1 cellular context compared by ENCODE assay signal in the genomic region with DNA sequence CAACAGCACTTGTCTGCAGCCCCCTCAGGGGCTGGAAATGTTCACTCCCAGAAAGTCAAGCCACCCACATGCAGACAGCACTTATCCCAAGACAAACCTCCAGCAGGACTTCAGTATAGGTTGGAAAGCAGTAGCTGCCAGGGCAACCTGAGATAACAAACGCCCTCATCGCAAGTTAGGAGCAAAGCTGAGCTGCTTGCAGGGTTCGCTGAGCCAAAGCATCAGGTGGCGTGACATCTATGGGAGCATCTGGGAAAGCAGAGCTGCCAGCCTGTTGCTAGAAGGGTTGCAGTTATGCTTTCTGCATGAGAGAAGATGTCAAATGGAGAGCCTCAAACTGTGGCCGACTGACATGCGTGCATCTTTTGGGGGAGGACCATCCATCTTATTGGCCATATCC.
A peak's percentile ranks its signal among the peaks of the same experiment; 100 is the strongest.
TF ChIP-seq lines count a peak whose summit lies in the region.

No MANE protein-coding gene starts in this region.

TF ChIP-seq in K562, 482 proteins besides CTCF, POLR2A, EP300 and RAD21:
- TF ChIP-seq, protein P1, sequence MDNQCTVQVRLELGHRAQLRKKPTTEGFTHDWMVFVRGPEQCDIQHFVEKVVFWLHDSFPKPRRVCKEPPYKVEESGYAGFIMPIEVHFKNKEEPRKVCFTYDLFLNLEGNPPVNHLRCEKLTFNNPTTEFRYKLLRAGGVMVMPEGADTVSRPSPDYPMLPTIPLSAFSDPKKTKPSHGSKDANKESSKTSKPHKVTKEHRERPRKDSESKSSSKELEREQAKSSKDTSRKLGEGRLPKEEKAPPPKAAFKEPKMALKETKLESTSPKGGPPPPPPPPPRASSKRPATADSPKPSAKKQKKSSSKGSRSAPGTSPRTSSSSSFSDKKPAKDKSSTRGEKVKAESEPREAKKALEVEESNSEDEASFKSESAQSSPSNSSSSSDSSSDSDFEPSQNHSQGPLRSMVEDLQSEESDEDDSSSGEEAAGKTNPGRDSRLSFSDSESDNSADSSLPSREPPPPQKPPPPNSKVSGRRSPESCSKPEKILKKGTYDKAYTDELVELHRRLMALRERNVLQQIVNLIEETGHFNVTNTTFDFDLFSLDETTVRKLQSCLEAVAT (IDR thresholded peaks at IDR 0.05): no peak
- TF ChIP-seq DEAF1 (CRISPR knock-in tag; IDR thresholded peaks at IDR 0.05) (no peak), FOXP4 (CRISPR knock-in tag; IDR thresholded peaks at IDR 0.05; ENCODE audit: borderline replicate concordance) (no peak), RFX1 (IDR thresholded peaks at IDR 0.05) (0 out of 2 replicates have a peak, but pooled peaks have one; percentile 10), KDM4B (IDR thresholded peaks at IDR 0.05; ENCODE audit: borderline replicate concordance in 2 of 2, low read depth in 1 of 2) (no peak), ZMIZ1 (IDR thresholded peaks at IDR 0.05; ENCODE audit: low read depth in 2 of 2, low read length in 2 of 2) (no peak), CTBP1 (IDR thresholded peaks at IDR 0.05; ENCODE audit: borderline replicate concordance) (no peak)
